Comparison of ENCODE assay signal across 19 cellular contexts in the genomic region with DNA sequence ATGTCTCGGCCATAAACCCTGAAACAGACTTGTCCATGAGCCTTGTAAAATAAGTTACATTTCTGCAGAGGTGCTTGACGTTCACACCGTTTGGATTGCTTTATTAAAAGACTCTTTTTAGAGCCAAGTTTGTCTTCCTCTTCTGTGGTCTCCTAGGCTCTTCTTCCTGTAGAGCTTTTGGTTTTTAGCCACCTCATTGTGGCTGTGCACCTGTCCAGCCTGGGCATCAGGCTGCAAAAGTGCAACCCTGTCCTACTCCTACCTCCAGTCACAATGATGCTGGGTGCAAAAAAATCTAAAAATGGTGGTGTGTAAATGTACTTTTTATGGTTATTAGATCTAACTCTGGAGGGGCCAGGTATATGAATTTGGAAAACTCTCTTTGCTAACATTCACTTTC.
"Had no signal": no experiment of that assay in that cellular context is flagged by ENCODE, and none has a peak within 500 bp of the region (broad histone marks: within the 10 kb centered on the region; RNA-seq: fewer than 3 reads in every experiment).

No MANE protein-coding gene starts in this region.

- ATAC-seq: left lobe of liver; stimulated activated memory B cell treated with anti-CD40 and anti-IgM and Interleukin-4, amounts not matched to agents 10 μg/mL and 1 μg/mL and 100 μg/mL, for 72 hours had no signal

- H3K4me3 ChIP-seq: coronary artery, esophagus squamous epithelium, thyroid gland, vagina had no signal

- H3K27me3 ChIP-seq: esophagus squamous epithelium, thyroid gland, vagina had no signal

- H3K4me3 Mint-ChIP-seq: activated naive CD8-positive, alpha-beta T cell; activated T-cell treated with anti-CD3 and anti-CD28 coated beads, Interleukin-2, amount 50 U/mL, for 24 hours; stimulated activated memory B cell treated with anti-CD40 and anti-IgM and Interleukin-4, amounts not matched to agents 10 μg/mL and 1 μg/mL and 100 μg/mL, for 72 hours had no signal

- H3K9me3 ChIP-seq: esophagus squamous epithelium, thyroid gland, vagina had no signal

- DNase-seq: activated B cell treated with CpG ODN at 0.5 μM for 24 hours; activated CD4-positive, alpha-beta T cell treated with anti-CD3 and anti-CD28 coated beads for 48 hours; activated effector memory CD4-positive, alpha-beta T cell treated with anti-CD3 and anti-CD28 coated beads, Interleukin-2, amount 50 U/mL, for 16 hours; activated T-cell treated with anti-CD3 and anti-CD28 coated beads, Interleukin-2, amount 50 U/mL, for 24 hours; central memory CD4-positive, alpha-beta T cell; effector CD4-positive, alpha-beta T cell; esophagus squamous epithelium; hippocampal formation; mammary epithelial cell; nucleus accumbens; posterior cingulate gyrus; stimulated activated CD4-positive, alpha-beta T cell treated with anti-CD3 and anti-CD28 coated beads, Interleukin-2, amount 100 ng/mL, for 48 hours; thyroid gland had no signal

- H3K36me3 ChIP-seq: esophagus squamous epithelium, thyroid gland, vagina had no signal

- H3K9me3 Mint-ChIP-seq: activated B cell treated with CpG ODN at 0.5 μM for 24 hours; activated T-cell treated with anti-CD3 and anti-CD28 coated beads, Interleukin-2, amount 50 U/mL, for 24 hours; brain; stimulated activated memory B cell treated with anti-CD40 and anti-IgM and Interleukin-4, amounts not matched to agents 10 μg/mL and 1 μg/mL and 100 μg/mL, for 72 hours had no signal

- H3K27ac ChIP-seq: coronary artery, esophagus squamous epithelium, thyroid gland, vagina had no signal

- H3K27me3 Mint-ChIP-seq: activated B cell treated with CpG ODN at 0.5 μM for 24 hours; activated naive CD8-positive, alpha-beta T cell; activated T-cell treated with anti-CD3 and anti-CD28 coated beads, Interleukin-2, amount 50 U/mL, for 24 hours; stimulated activated memory B cell treated with anti-CD40 and anti-IgM and Interleukin-4, amounts not matched to agents 10 μg/mL and 1 μg/mL and 100 μg/mL, for 72 hours had no signal

- H3K27ac Mint-ChIP-seq: activated B cell treated with CpG ODN at 0.5 μM for 24 hours; activated naive CD8-positive, alpha-beta T cell; activated T-cell treated with anti-CD3 and anti-CD28 coated beads, Interleukin-2, amount 50 U/mL, for 24 hours; brain; stimulated activated memory B cell treated with anti-CD40 and anti-IgM and Interleukin-4, amounts not matched to agents 10 μg/mL and 1 μg/mL and 100 μg/mL, for 72 hours had no signal

- H3K36me3 Mint-ChIP-seq: brain; stimulated activated memory B cell treated with anti-CD40 and anti-IgM and Interleukin-4, amounts not matched to agents 10 μg/mL and 1 μg/mL and 100 μg/mL, for 72 hours had no signal
